18 cellular contexts compared by ENCODE assay signal in the genomic region with DNA sequence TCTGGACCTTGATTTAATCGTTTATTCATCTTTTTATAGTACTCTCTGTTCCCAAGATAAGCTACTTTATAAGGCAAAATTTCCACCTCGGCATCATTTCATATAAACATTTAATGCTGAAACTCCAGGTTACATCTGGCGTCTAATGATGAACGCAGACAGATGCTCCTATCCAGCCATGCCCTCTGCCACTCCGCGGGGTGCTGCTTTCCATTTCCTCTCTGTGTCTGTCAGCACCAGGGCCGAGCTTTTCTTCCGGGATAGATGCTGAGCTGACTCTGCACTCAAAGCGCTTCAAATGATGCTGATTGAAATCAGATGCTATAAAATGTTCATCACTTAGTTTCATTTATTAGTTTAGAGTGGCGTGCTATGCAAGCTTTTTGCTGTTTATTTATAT.
DNase-seq lines count a peak whose midpoint lies in the region; ATAC-seq and TF ChIP-seq lines count a peak whose summit lies in the region.
"Had no signal": no experiment of that assay in that cellular context is flagged by ENCODE, and none has a peak within 500 bp of the region (broad histone marks: within the 10 kb centered on the region; RNA-seq: fewer than 3 reads in every experiment).

No MANE protein-coding gene starts in this region.

- intact Hi-C loops in prostate gland (cut with DNase I): no loop called here

- ATAC-seq in HG03039 (IDR thresholded peaks at IDR 0.05; ENCODE audit: unreplicated experiment) (no peak), GM18861 (IDR thresholded peaks at IDR 0.05; ENCODE audit: unreplicated experiment) (no peak), GM19397 (IDR thresholded peaks at IDR 0.05; ENCODE audit: unreplicated experiment) (no peak)
- ATAC-seq: A549, GM12878, heart left ventricle, Panc1 had no signal

- no peaks in the 10 kb centered on the region for H3K27me3 ChIP-seq in prostate gland (replicated peaks; ENCODE audit: insufficient read depth)
- H3K27me3 ChIP-seq: heart left ventricle had no signal

- no peak overlapping the region for H3K4me3 ChIP-seq in choroid plexus epithelial cell (ENCODE audit: low read depth, low read length)
- H3K4me3 ChIP-seq in prostate gland: no peak overlapping the region
- H3K4me3 ChIP-seq: A549, GM12878, heart left ventricle had no signal

- peak overlapping the region; percentile 11 for H3K27ac ChIP-seq in prostate gland
- H3K27ac ChIP-seq: A549, heart left ventricle had no signal

- 16% methylated on average over 10 of the region's 10 CpGs for WGBS in prostate gland

- TF ChIP-seq POLR2A in prostate gland (IDR thresholded peaks at IDR 0.05): no peak

- no peaks in the 10 kb centered on the region for H3K36me3 ChIP-seq in prostate gland
- H3K36me3 ChIP-seq: heart left ventricle had no signal

- peak; percentile 23 for DNase-seq in DMS53 (lab: John Stamatoyannopoulos, UW)
- DNase-seq in DMS53 treated with DMSO at 0.1 percent for 48 hours (lab: John Stamatoyannopoulos, UW; ENCODE audit: unreplicated experiment): no peak
- peak; percentile 29 for DNase-seq in NCI-H2227 (lab: John Stamatoyannopoulos, UW; ENCODE audit: unreplicated experiment)
- DNase-seq in choroid plexus epithelial cell (ENCODE audit: low read depth): peak; percentile 56
- peak; percentile 49 for DNase-seq in prostate gland (ENCODE audit: low spot score)
- DNase-seq: CD4-positive, CD25-positive, alpha-beta regulatory T cell; erythroblast; heart left ventricle; kidney glomerular epithelial cell; occipital lobe; stimulated activated CD4-positive, alpha-beta T cell treated with anti-CD3 and anti-CD28 coated beads, Interleukin-4, amount 100 ng/mL, for 4 hours; SW 1271 had no signal

- TF ChIP-seq CTCF in choroid plexus epithelial cell (conservative IDR thresholded peaks at IDR 0.05; ENCODE audit: low read depth, low read length) (no peak), prostate gland (IDR thresholded peaks at IDR 0.05) (no peak)

- no peaks in the 10 kb centered on the region for H3K9me3 ChIP-seq in prostate gland
- H3K9me3 ChIP-seq: A549 had no signal

- H3K4me1 ChIP-seq in prostate gland (replicated peaks): peaks cover 6% of the 10 kb centered on the region
- H3K4me1 ChIP-seq: A549, heart left ventricle had no signal
